ENCODE assay signal across 8 cellular contexts in the genomic region with DNA sequence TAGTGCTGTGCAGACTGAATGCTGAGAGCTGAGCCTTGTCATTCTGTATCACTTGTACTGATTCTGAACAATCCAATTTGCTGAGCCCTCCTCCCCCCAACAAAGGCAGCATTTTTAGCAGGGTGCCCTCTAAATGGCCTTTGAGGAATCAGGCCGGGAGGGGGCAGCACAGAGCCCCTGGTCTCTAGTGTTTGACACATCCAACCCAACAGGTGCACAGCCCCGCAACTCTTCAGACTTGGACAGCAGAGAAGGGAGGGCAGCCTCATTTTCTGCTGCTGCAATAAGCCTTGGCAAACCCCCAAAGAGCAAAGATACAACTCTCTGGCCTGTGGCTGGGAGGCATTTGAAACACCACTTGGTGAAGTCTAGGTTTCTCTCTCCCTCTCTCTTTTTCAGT. TPM values are rescaled to one million over a fixed set of nuclear protein-coding genes. Genes with fewer than 3 reads are reported as not detected.
A peak's percentile ranks its signal among the peaks of the same experiment; 100 is the strongest.
DNase-seq lines count a peak whose midpoint lies in the region; ATAC-seq, FAIRE-seq and TF ChIP-seq lines count a peak whose summit lies in the region.

No MANE protein-coding gene starts in this region.

- H3K36me3 ChIP-seq in MG63 (no peaks in the 10 kb centered on the region), fibroblast of lung (ENCODE audit: control insufficient read depth, insufficient read depth, low read length) (no peaks in the 10 kb centered on the region), parathyroid adenoma (ENCODE audit: control insufficient read depth, insufficient read depth, low read length) (no peaks in the 10 kb centered on the region)

- H3K4me1 ChIP-seq in fibroblast of lung (ENCODE audit: control insufficient read depth, extremely low read depth, insufficient read depth, low read length) (no peaks in the 10 kb centered on the region), parathyroid adenoma (no peaks in the 10 kb centered on the region)

- H3K27me3 ChIP-seq in MG63 = no peaks in the 10 kb centered on the region
- no peaks in the 10 kb centered on the region for H3K27me3 ChIP-seq in fibroblast of lung (ENCODE audit: control insufficient read depth, insufficient read depth, low read length)
- H3K27me3 ChIP-seq in parathyroid adenoma (ENCODE audit: control insufficient read depth, insufficient read depth, low read length) = no peaks in the 10 kb centered on the region

- CTCF ChIA-PET in activated CD4-positive, alpha-beta memory T cell treated with anti-CD3 and anti-CD28 coated beads for 36 hours (lab: Charles Lee) = interaction anchor here (0.8 to 2.0 kb wide), 5 partner anchors 13 to 883 kb away, joined by 3 to 10 read pairs (median 3); no protein-coding TSS in a partner anchor

- no peak overlapping the region for H3K27ac Mint-ChIP-seq in activated CD4-positive, alpha-beta memory T cell treated with anti-CD3 and anti-CD28 coated beads for 36 hours

- H3K4me2 ChIP-seq in fibroblast of lung (ENCODE audit: extremely low read depth, insufficient read depth, low read length) (no peak overlapping the region), parathyroid adenoma (ENCODE audit: low read length) (no peak overlapping the region)

- no peaks in the 10 kb centered on the region for H4K20me1 ChIP-seq in fibroblast of lung (ENCODE audit: control insufficient read depth, extremely low read depth, insufficient read depth, low read length)

- no peaks in the 10 kb centered on the region for H3K9me3 Mint-ChIP-seq in activated CD4-positive, alpha-beta memory T cell treated with anti-CD3 and anti-CD28 coated beads for 36 hours

- intact Hi-C loops in activated CD4-positive, alpha-beta memory T cell treated with anti-CD3 and anti-CD28 coated beads for 36 hours (cut with micrococcal nuclease) = loop anchor here (10.0 kb wide), 1 partner anchor 109 kb away; no protein-coding TSS in a partner anchor

- no peaks in the 10 kb centered on the region for H3K27me3 Mint-ChIP-seq in activated CD4-positive, alpha-beta memory T cell treated with anti-CD3 and anti-CD28 coated beads for 36 hours

- TF ChIP-seq CTCF in AG09309 (IDR thresholded peaks at IDR 0.05; ENCODE audit: control insufficient read depth, insufficient read depth, low read depth, low read length, missing control alignments) (peak; percentile 42), fibroblast of lung (conservative IDR thresholded peaks at IDR 0.05 in 1 of 2, IDR thresholded peaks at IDR 0.05 in 1 of 2; ENCODE audit: low read depth in 1 of 2, low read length in 2 of 2) (peak; percentile 23 to 43), parathyroid adenoma (IDR thresholded peaks at IDR 0.05) (peak; percentile 38)

- no peak overlapping the region for H3K4me3 ChIP-seq in AG09309 (ENCODE audit: control insufficient read depth, low read depth, low read length)
- H3K4me3 ChIP-seq in MG63 = no peak overlapping the region
- no peak overlapping the region for H3K4me3 ChIP-seq in fibroblast of lung (replicated peaks in 1 of 4; ENCODE audit: control extremely low read depth in 1 of 4, insufficient read depth in 1 of 4, low read depth in 3 of 4, low read length in 4 of 4)
- H3K4me3 ChIP-seq in parathyroid adenoma (ENCODE audit: low read depth, low read length) = no peak overlapping the region

- peaks cover 2% of the 10 kb centered on the region for H3K4me1 Mint-ChIP-seq in activated CD4-positive, alpha-beta memory T cell treated with anti-CD3 and anti-CD28 coated beads for 36 hours (ENCODE audit: low read depth)

- H3K79me2 ChIP-seq in fibroblast of lung (ENCODE audit: control insufficient read depth, insufficient read depth, low read length) (no peaks in the 10 kb centered on the region), parathyroid adenoma (no peaks in the 10 kb centered on the region)

- H2AFZ ChIP-seq in fibroblast of lung (ENCODE audit: low read length) = no peak overlapping the region
- H2AFZ ChIP-seq in parathyroid adenoma = no peak overlapping the region

- H3K4me3 Mint-ChIP-seq in activated CD4-positive, alpha-beta memory T cell treated with anti-CD3 and anti-CD28 coated beads for 36 hours = no peak overlapping the region

- POLR2A ChIA-PET in activated CD4-positive, alpha-beta memory T cell treated with anti-CD3 and anti-CD28 coated beads for 36 hours (lab: Charles Lee) = no interaction called here

- ATAC-seq in GM18867 (IDR thresholded peaks at IDR 0.05; ENCODE audit: unreplicated experiment) = peak; percentile 88

- H3K27ac ChIP-seq in fibroblast of lung (ENCODE audit: insufficient read depth, low read length) (no peak overlapping the region), parathyroid adenoma (no peak overlapping the region)

- no peak for FAIRE-seq in RCC 7860 (lab: Jason Lieb, UNC)

- DNase-seq in AG09309 (ENCODE audit: low read depth) = no peak
- DNase-seq in MG63 = peak; percentile 14
- peak; percentile 58 for DNase-seq in activated CD4-positive, alpha-beta memory T cell treated with anti-CD3 and anti-CD28 coated beads for 36 hours
- peak in 1 of 2 donors; percentile 1 for DNase-seq in fibroblast of lung (ENCODE audit: low read depth in 2 of 2)
- DNase-seq in RCC 7860 (ENCODE audit: low spot score) = no peak
- DNase-seq in NCI-H345 (lab: John Stamatoyannopoulos, UW) = no peak

- H3K9me3 ChIP-seq in MG63 = no peaks in the 10 kb centered on the region
- H3K9me3 ChIP-seq in fibroblast of lung (ENCODE audit: control insufficient read depth, insufficient read depth, low read depth, low read length) = no peaks in the 10 kb centered on the region
- H3K9me3 ChIP-seq in parathyroid adenoma (ENCODE audit: control insufficient read depth, low read length) = no peaks in the 10 kb centered on the region

- H3K36me3 Mint-ChIP-seq in activated CD4-positive, alpha-beta memory T cell treated with anti-CD3 and anti-CD28 coated beads for 36 hours = no peaks in the 10 kb centered on the region

- no peak overlapping the region for H3K9ac ChIP-seq in fibroblast of lung (ENCODE audit: insufficient read depth, low read length)
- no peak overlapping the region for H3K9ac ChIP-seq in parathyroid adenoma

RNA-seq across cellular contexts. Expression of a gene that starts 3.4 kb away (rescaled TPM):
- total RNA-seq in MG63 (2014; rRNA removed; shearing (Covaris generic); ENCODE audit: low replicate concordance) = not detected in 2 replicates
- total RNA-seq in activated CD4-positive, alpha-beta memory T cell treated with anti-CD3 and anti-CD28 coated beads for 36 hours = not detected
- total RNA-seq in fibroblast of lung = not detected in 2 replicates
- not detected in 2 replicates for polyA plus RNA-seq in fibroblast of lung
- polyA plus RNA-seq in fibroblast of lung (2012) = not detected in 2 replicates
- polyA minus RNA-seq in fibroblast of lung (ENCODE audit: low replicate concordance) = not detected in 2 replicates

RNA-seq across cellular contexts. Expression of a gene that starts 54.1 kb away (rescaled TPM):
- total RNA-seq in MG63 (2014; rRNA removed; shearing (Covaris generic); ENCODE audit: low replicate concordance) = not detected in 2 replicates
- total RNA-seq in activated CD4-positive, alpha-beta memory T cell treated with anti-CD3 and anti-CD28 coated beads for 36 hours = not detected
- total RNA-seq in fibroblast of lung = under 0.01 TPM in 2 replicates
- 0.67 and 0.93 TPM in 2 replicates for polyA plus RNA-seq in fibroblast of lung
- 0.36 and 0.69 TPM in 2 replicates for polyA plus RNA-seq in fibroblast of lung (2012)
- 1.1 TPM in 1 of 2 replicates, not detected in the other for polyA minus RNA-seq in fibroblast of lung (ENCODE audit: low replicate concordance)

Comparison
In these comparisons a context has a peak if more than half of its experiments do, and no peak if none do; other contexts are left out.
1. DNase-seq: peak in MG63 (single experiment) and activated CD4-positive, alpha-beta memory T cell treated with anti-CD3 and anti-CD28 coated beads for 36 hours (single experiment); none in AG09309 (single experiment), RCC 7860 (single experiment) and NCI-H345 (single experiment).
2. Peak in every context shown above with its lines, with median percentiles within 50 percentile points of each other: CTCF ChIP-seq.